Comparison of ENCODE assay signal across 16 cellular contexts in genomic region chr11:12687216-12687623, GRCh38. TPM values are rescaled to one million over a fixed set of nuclear protein-coding genes. Genes with fewer than 3 reads are reported as not detected.
DNase-seq lines count a peak whose midpoint lies in the region; ATAC-seq and TF ChIP-seq lines count a peak whose summit lies in the region.
"Had no signal": no experiment of that assay in that cellular context is flagged by ENCODE, and none has a peak within 500 bp of the region (broad histone marks: within the 10 kb centered on the region; RNA-seq: fewer than 3 reads in every experiment).

No MANE protein-coding gene starts in this region.

- ATAC-seq in PC-3 (no peak), GM18867 (IDR thresholded peaks at IDR 0.05; ENCODE audit: unreplicated experiment) (no peak), HG03045 (IDR thresholded peaks at IDR 0.05; ENCODE audit: unreplicated experiment) (no peak)
- ATAC-seq: CD8-positive, alpha-beta T cell; naive thymus-derived CD4-positive, alpha-beta T cell had no signal

- no peaks in the 10 kb centered on the region for H3K9me3 ChIP-seq in PC-3 (ENCODE audit: low read length)
- H3K9me3 ChIP-seq in esophagus (ENCODE audit: control insufficient read depth in 2 of 2, insufficient read depth in 1 of 2, low read depth in 1 of 2, low read length in 1 of 2) = no peaks in the 10 kb centered on the region
- no peaks in the 10 kb centered on the region for H3K9me3 ChIP-seq in parathyroid adenoma (ENCODE audit: control insufficient read depth, low read length)
- H3K9me3 ChIP-seq: spleen had no signal

- H2AFZ ChIP-seq in PC-3 (ENCODE audit: low read length) (no peak overlapping the region), parathyroid adenoma (no peak overlapping the region)

- 36 to 49% methylated on average over 1 of the region's 1 CpG for WGBS in esophagus, 2 donors

- peak overlapping the region; percentile 18 for H3K4me3 Mint-ChIP-seq in Calu3 (ENCODE audit: low read depth, unreplicated experiment)
- H3K4me3 Mint-ChIP-seq: CD8-positive, alpha-beta T cell; naive thymus-derived CD4-positive, alpha-beta T cell had no signal

- no peak for DNase-seq in Calu3
- DNase-seq in PC-3 = peak; percentile 57
- DNase-seq in CD1c-positive myeloid dendritic cell (ENCODE audit: extremely low spot score) = no peak
- DNase-seq in Kasumi-1 (lab: John Stamatoyannopoulos, UW) = no peak
- DNase-seq: activated naive CD4-positive, alpha-beta T cell; CD8-positive, alpha-beta T cell; naive thymus-derived CD4-positive, alpha-beta T cell; NCI-H1105; NCI-H748 treated with DMSO at 0.1 percent for 48 hours; posterior cingulate gyrus; spleen had no signal

- H3K9me3 Mint-ChIP-seq in Calu3 (ENCODE audit: low read depth, unreplicated experiment) = no peaks in the 10 kb centered on the region
- H3K9me3 Mint-ChIP-seq: CD8-positive, alpha-beta T cell had no signal

- H3K79me2 ChIP-seq in PC-3 (ENCODE audit: low read length) (peaks cover 100% of the 10 kb centered on the region), parathyroid adenoma (peaks cover 25% of the 10 kb centered on the region)

- H3K36me3 Mint-ChIP-seq in Calu3 (ENCODE audit: insufficient read depth, unreplicated experiment) = peaks cover 23% of the 10 kb centered on the region
- H3K36me3 Mint-ChIP-seq: CD8-positive, alpha-beta T cell had no signal

- intact Hi-C loops in Calu3 (cut with micrococcal nuclease; ENCODE audit: unreplicated experiment) = loop anchor here (10.0 kb wide), 1 partner anchor 198 kb away; no protein-coding TSS in a partner anchor
- intact Hi-C loops in PC-3 (cut with micrococcal nuclease) = no loop called here

- POLR2A ChIA-PET in PC-3 (lab: Charles Lee; ENCODE audit: unreplicated experiment) = no interaction called here

- H3K4me1 ChIP-seq in PC-3 (ENCODE audit: insufficient read depth, low read length) = peaks cover 78% of the 10 kb centered on the region
- peaks cover 2 to 11% of the 10 kb centered on the region in 2 donors for H3K4me1 ChIP-seq in esophagus (ENCODE audit: control insufficient read depth in 2 of 2, insufficient read depth in 2 of 2, low read length in 1 of 2)
- peaks cover 25% of the 10 kb centered on the region for H3K4me1 ChIP-seq in parathyroid adenoma

- H3K27me3 ChIP-seq in PC-3 (ENCODE audit: low read length) = no peaks in the 10 kb centered on the region
- no peaks in the 10 kb centered on the region for H3K27me3 ChIP-seq in esophagus (ENCODE audit: control insufficient read depth in 1 of 2, insufficient read depth in 2 of 2, low read length in 2 of 2)
- H3K27me3 ChIP-seq in parathyroid adenoma (ENCODE audit: control insufficient read depth, insufficient read depth, low read length) = no peaks in the 10 kb centered on the region

- H3K9ac ChIP-seq in PC-3 (ENCODE audit: low read length) = peak overlapping the region; percentile 5; the same call in 1 of the 2 replicates
- H3K9ac ChIP-seq in parathyroid adenoma = no peak overlapping the region
- H3K9ac ChIP-seq: KMS-11 had no signal

- H3K4me1 Mint-ChIP-seq in Calu3 (ENCODE audit: low read depth, unreplicated experiment) = peaks cover 92% of the 10 kb centered on the region
- H3K4me1 Mint-ChIP-seq: naive thymus-derived CD4-positive, alpha-beta T cell had no signal

- H3K27ac Mint-ChIP-seq in Calu3 (ENCODE audit: unreplicated experiment) = peak overlapping the region; percentile 30
- H3K27ac Mint-ChIP-seq: CD8-positive, alpha-beta T cell; naive thymus-derived CD4-positive, alpha-beta T cell had no signal

- peak overlapping the region; percentile 62 for H3K4me2 ChIP-seq in PC-3 (ENCODE audit: low read length)
- H3K4me2 ChIP-seq in parathyroid adenoma (ENCODE audit: low read length) = peak overlapping the region; percentile 23
- H3K4me2 ChIP-seq: KMS-11 had no signal

- H3K9me2 ChIP-seq in PC-3 (replicated peaks; ENCODE audit: low read length) = no peaks in the 10 kb centered on the region

- H3K27me3 Mint-ChIP-seq in Calu3 (ENCODE audit: unreplicated experiment) = no peaks in the 10 kb centered on the region

- H3F3A ChIP-seq in PC-3 (ENCODE audit: low read length, unreplicated experiment) = no peaks in the 10 kb centered on the region

- CTCF ChIA-PET in Calu3 (lab: Charles Lee) = interaction anchor here (0.7 kb wide), 1 partner anchor 121 kb away, joined by 3 read pairs; no protein-coding TSS in a partner anchor
- CTCF ChIA-PET in PC-3 (lab: Charles Lee) = no interaction called here

- peaks cover 27% of the 10 kb centered on the region for H4K20me1 ChIP-seq in PC-3 (ENCODE audit: low read length)

- H3K36me3 ChIP-seq in PC-3 (ENCODE audit: low read depth, low read length) = no peaks in the 10 kb centered on the region
- no peaks in the 10 kb centered on the region for H3K36me3 ChIP-seq in esophagus (ENCODE audit: control insufficient read depth in 2 of 2, insufficient read depth in 2 of 2, low read length in 1 of 2)
- no peaks in the 10 kb centered on the region for H3K36me3 ChIP-seq in parathyroid adenoma (ENCODE audit: control insufficient read depth, insufficient read depth, low read length)
- H3K36me3 ChIP-seq: spleen had no signal

- TF ChIP-seq CTCF in Calu3 (IDR thresholded peaks at IDR 0.05; ENCODE audit: unreplicated experiment) (no peak), PC-3 (conservative IDR thresholded peaks at IDR 0.05; ENCODE audit: low read depth, low read length) (no peak), parathyroid adenoma (IDR thresholded peaks at IDR 0.05) (no peak)

- BruUV-seq in Calu3 (replicated peaks; lab: Mats Ljungman, UMichigan) (no TSS peak), PC-3 (replicated peaks; lab: Mats Ljungman, UMichigan) (no TSS peak)

- peak overlapping the region; percentile 85 for H3K27ac ChIP-seq in PC-3 (ENCODE audit: low read length)
- H3K27ac ChIP-seq in esophagus (ENCODE audit: low read depth in 2 of 2, low read length in 1 of 2) = peak overlapping the region; percentile 38 to 63
- peak overlapping the region; percentile 71 for H3K27ac ChIP-seq in parathyroid adenoma
- H3K27ac ChIP-seq: KMS-11, spleen had no signal

- no peak overlapping the region for H3K4me3 ChIP-seq in PC-3 (ENCODE audit: low read length)
- H3K4me3 ChIP-seq in esophagus (ENCODE audit: low read depth in 1 of 2, low read length in 2 of 2) = no peak overlapping the region
- no peak overlapping the region for H3K4me3 ChIP-seq in parathyroid adenoma (ENCODE audit: low read depth, low read length)
- H3K4me3 ChIP-seq: spleen had no signal

RNA-seq across cellular contexts. Expression of gene TEAD1, which starts 13.0 kb away (rescaled TPM):
- total RNA-seq in Calu3 (2022) (99.0 and 104 TPM in 2 replicates), PC-3 (2014; rRNA removed) (70.2 and 148 TPM in 2 replicates)
- 10 to 100 TPM; 10.4 to 11.2 TPM for polyA plus RNA-seq in esophagus
- total RNA-seq: CD8-positive, alpha-beta T cell had no signal
